Comparison of ENCODE assay signal across 1 cellular context in the genomic region with DNA sequence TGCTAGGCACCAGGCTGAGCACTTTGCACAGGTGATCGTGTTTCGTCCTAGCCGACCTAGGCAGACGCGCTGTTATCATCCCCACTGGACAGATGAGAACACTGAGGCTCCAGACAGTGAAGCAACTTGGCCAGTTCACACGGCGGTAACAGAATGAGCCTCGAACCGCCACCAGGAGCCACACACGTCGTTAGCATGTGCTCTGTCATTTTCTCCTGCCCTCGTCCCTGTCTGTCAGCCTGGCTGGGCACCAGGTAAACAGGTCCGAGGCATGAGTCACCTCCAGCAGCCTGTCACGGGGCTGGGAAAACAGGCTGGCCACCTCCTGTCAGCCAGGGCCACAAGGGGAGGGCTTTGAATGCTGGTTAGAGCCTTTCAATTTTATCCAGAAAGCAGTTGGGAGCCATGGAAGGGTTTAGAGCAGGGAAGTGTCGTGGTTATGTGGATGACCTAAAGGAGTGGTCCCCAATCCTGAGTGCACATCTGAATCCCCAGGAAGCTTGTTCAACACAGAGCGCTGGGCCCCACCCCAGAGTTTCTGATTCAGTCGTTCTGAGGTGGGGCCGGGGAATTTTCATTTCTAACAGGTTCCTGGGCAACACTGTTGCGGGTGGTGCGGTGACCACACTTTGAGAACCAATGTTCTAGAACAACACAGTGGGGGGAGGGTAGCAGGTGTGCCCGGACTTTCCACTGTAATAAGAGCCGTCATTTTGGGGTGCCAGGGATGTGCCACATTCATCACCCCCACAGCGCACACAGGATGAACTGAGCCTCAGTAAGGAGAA.
TF ChIP-seq lines count a peak whose summit lies in the region.

No MANE protein-coding gene starts in this region.

TF ChIP-seq in HepG2, 621 proteins besides CTCF, POLR2A, EP300 and RAD21 (continued from another document and continues in another):
- TF ChIP-seq ZNF292 (CRISPR knock-in tag; IDR thresholded peaks at IDR 0.05; ENCODE audit: borderline replicate concordance, low read depth) (peak; percentile 34; the same call in 1 of the 2 replicates), NAIF1 (CRISPR knock-in tag; IDR thresholded peaks at IDR 0.05; ENCODE audit: borderline replicate concordance) (no peak), ZNF343 (CRISPR knock-in tag; IDR thresholded peaks at IDR 0.05) (no peak), ZSCAN9 (CRISPR knock-in tag; IDR thresholded peaks at IDR 0.05; ENCODE audit: borderline replicate concordance) (peak; percentile 99), ZFP36L2 (CRISPR knock-in tag; IDR thresholded peaks at IDR 0.05) (peak; percentile 97), TCF7 (IDR thresholded peaks at IDR 0.05; ENCODE audit: low read depth) (no peak), PCBP2 (optimal IDR thresholded peaks at IDR 0.05; ENCODE audit: low read depth, low read length, poor library complexity, severe bottlenecking) (no peak), ZNF749 (CRISPR knock-in tag; IDR thresholded peaks at IDR 0.05; ENCODE audit: borderline replicate concordance) (no peak), ZSCAN30 (CRISPR knock-in tag; IDR thresholded peaks at IDR 0.05) (no peak), PLRG1 (conservative IDR thresholded peaks at IDR 0.05) (no peak), NFE2L1 (CRISPR knock-in tag; IDR thresholded peaks at IDR 0.05; ENCODE audit: borderline replicate concordance) (no peak), TOPORS (CRISPR knock-in tag; IDR thresholded peaks at IDR 0.05) (no peak), ZNF891 (CRISPR knock-in tag; IDR thresholded peaks at IDR 0.05) (no peak), ZNF644 (CRISPR knock-in tag; IDR thresholded peaks at IDR 0.05; ENCODE audit: low read depth) (0 out of 2 replicates have a peak, but pooled peaks have one; percentile 34), MED1 (CRISPR knock-in tag; IDR thresholded peaks at IDR 0.05) (peak; percentile 89), IRF2 (CRISPR knock-in tag; IDR thresholded peaks at IDR 0.05) (peak; percentile 95), TBP (CRISPR knock-in tag; IDR thresholded peaks at IDR 0.05) (no peak), ZNF83 (CRISPR knock-in tag; IDR thresholded peaks at IDR 0.05; ENCODE audit: borderline replicate concordance) (peak; percentile 81; the same call in 1 of the 2 replicates), ZNF883 (CRISPR knock-in tag; IDR thresholded peaks at IDR 0.05; ENCODE audit: not compliant biosample characterization) (peak; percentile 50), DPF2 (CRISPR knock-in tag; IDR thresholded peaks at IDR 0.05; ENCODE audit: borderline replicate concordance, low read depth) (0 out of 2 replicates have a peak, but pooled peaks have one; percentile 30), ZNF761 (CRISPR knock-in tag; conservative IDR thresholded peaks at IDR 0.05) (0 out of 2 replicates have a peak, but pooled peaks have one; percentile 35), SP5 (CRISPR knock-in tag; IDR thresholded peaks at IDR 0.05; ENCODE audit: borderline replicate concordance, low read depth) (0 out of 2 replicates have a peak, but pooled peaks have one; percentile 19), SAP130 (CRISPR knock-in tag; IDR thresholded peaks at IDR 0.05; ENCODE audit: low read depth) (peak; percentile 98), XRCC5 (optimal IDR thresholded peaks at IDR 0.05; ENCODE audit: low read length) (no peak), HOXD1 (CRISPR knock-in tag; IDR thresholded peaks at IDR 0.05) (peak; percentile 66; the same call in 1 of the 2 replicates), CREM (IDR thresholded peaks at IDR 0.05) (no peak), CREM (CRISPR knock-in tag; IDR thresholded peaks at IDR 0.05) (no peak), IRX3 (CRISPR knock-in tag; IDR thresholded peaks at IDR 0.05; ENCODE audit: borderline replicate concordance, low read depth) (no peak), ZNF614 (CRISPR knock-in tag; IDR thresholded peaks at IDR 0.05; ENCODE audit: borderline replicate concordance) (peak; percentile 87; the same call in 1 of the 2 replicates), SRSF1 (optimal IDR thresholded peaks at IDR 0.05; ENCODE audit: low read depth, low read length) (no peak), KAT8 (CRISPR knock-in tag; IDR thresholded peaks at IDR 0.05) (peak; percentile 81), ZFP41 (CRISPR knock-in tag; IDR thresholded peaks at IDR 0.05; ENCODE audit: borderline replicate concordance) (peak; percentile 90; the same call in 1 of the 2 replicates), ZNF383 (CRISPR knock-in tag; IDR thresholded peaks at IDR 0.05; ENCODE audit: borderline replicate concordance) (no peak), TP53 (CRISPR knock-in tag; conservative IDR thresholded peaks at IDR 0.05) (0 out of 2 replicates have a peak, but pooled peaks have one; percentile 64), ZNF556 (CRISPR knock-in tag; IDR thresholded peaks at IDR 0.05; ENCODE audit: borderline replicate concordance) (peak; percentile 53; the same call in 1 of the 2 replicates)
- TF ChIP-seq, protein P1, sequence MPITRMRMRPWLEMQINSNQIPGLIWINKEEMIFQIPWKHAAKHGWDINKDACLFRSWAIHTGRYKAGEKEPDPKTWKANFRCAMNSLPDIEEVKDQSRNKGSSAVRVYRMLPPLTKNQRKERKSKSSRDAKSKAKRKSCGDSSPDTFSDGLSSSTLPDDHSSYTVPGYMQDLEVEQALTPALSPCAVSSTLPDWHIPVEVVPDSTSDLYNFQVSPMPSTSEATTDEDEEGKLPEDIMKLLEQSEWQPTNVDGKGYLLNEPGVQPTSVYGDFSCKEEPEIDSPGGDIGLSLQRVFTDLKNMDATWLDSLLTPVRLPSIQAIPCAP (CRISPR knock-in tag; IDR thresholded peaks at IDR 0.05; ENCODE audit: low read depth) = 0 out of 2 replicates have a peak, but pooled peaks have one; percentile 41
- TF ChIP-seq, protein P2, sequence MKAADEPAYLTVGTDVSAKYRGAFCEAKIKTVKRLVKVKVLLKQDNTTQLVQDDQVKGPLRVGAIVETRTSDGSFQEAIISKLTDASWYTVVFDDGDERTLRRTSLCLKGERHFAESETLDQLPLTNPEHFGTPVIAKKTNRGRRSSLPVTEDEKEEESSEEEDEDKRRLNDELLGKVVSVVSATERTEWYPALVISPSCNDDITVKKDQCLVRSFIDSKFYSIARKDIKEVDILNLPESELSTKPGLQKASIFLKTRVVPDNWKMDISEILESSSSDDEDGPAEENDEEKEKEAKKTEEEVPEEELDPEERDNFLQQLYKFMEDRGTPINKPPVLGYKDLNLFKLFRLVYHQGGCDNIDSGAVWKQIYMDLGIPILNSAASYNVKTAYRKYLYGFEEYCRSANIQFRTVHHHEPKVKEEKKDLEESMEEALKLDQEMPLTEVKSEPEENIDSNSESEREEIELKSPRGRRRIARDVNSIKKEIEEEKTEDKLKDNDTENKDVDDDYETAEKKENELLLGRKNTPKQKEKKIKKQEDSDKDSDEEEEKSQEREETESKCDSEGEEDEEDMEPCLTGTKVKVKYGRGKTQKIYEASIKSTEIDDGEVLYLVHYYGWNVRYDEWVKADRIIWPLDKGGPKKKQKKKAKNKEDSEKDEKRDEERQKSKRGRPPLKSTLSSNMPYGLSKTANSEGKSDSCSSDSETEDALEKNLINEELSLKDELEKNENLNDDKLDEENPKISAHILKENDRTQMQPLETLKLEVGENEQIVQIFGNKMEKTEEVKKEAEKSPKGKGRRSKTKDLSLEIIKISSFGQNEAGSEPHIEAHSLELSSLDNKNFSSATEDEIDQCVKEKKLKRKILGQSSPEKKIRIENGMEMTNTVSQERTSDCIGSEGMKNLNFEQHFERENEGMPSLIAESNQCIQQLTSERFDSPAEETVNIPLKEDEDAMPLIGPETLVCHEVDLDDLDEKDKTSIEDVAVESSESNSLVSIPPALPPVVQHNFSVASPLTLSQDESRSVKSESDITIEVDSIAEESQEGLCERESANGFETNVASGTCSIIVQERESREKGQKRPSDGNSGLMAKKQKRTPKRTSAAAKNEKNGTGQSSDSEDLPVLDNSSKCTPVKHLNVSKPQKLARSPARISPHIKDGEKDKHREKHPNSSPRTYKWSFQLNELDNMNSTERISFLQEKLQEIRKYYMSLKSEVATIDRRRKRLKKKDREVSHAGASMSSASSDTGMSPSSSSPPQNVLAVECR (CRISPR knock-in tag; IDR thresholded peaks at IDR 0.05; ENCODE audit: borderline replicate concordance) = peak; percentile 49; the same call in 1 of the 2 replicates
- TF ChIP-seq, protein P3, sequence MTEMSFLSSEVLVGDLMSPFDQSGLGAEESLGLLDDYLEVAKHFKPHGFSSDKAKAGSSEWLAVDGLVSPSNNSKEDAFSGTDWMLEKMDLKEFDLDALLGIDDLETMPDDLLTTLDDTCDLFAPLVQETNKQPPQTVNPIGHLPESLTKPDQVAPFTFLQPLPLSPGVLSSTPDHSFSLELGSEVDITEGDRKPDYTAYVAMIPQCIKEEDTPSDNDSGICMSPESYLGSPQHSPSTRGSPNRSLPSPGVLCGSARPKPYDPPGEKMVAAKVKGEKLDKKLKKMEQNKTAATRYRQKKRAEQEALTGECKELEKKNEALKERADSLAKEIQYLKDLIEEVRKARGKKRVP (CRISPR knock-in tag; IDR thresholded peaks at IDR 0.05) = peak in 1 of 2 experiments; percentile 86; a peak in 2 of 4 replicates
- TF ChIP-seq, protein P4, sequence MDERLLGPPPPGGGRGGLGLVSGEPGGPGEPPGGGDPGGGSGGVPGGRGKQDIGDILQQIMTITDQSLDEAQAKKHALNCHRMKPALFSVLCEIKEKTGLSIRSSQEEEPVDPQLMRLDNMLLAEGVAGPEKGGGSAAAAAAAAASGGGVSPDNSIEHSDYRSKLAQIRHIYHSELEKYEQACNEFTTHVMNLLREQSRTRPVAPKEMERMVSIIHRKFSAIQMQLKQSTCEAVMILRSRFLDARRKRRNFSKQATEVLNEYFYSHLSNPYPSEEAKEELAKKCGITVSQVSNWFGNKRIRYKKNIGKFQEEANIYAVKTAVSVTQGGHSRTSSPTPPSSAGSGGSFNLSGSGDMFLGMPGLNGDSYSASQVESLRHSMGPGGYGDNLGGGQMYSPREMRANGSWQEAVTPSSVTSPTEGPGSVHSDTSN (CRISPR knock-in tag; IDR thresholded peaks at IDR 0.05) = peak; percentile 55; the same call in 1 of the 2 replicates
- TF ChIP-seq, protein P5, sequence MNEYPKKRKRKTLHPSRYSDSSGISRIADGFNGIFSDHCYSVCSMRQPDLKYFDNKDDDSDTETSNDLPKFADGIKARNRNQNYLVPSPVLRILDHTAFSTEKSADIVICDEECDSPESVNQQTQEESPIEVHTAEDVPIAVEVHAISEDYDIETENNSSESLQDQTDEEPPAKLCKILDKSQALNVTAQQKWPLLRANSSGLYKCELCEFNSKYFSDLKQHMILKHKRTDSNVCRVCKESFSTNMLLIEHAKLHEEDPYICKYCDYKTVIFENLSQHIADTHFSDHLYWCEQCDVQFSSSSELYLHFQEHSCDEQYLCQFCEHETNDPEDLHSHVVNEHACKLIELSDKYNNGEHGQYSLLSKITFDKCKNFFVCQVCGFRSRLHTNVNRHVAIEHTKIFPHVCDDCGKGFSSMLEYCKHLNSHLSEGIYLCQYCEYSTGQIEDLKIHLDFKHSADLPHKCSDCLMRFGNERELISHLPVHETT (CRISPR knock-in tag; conservative IDR thresholded peaks at IDR 0.05) = no peak; the same call in 1 of the 2 replicates
- TF ChIP-seq, protein P6, sequence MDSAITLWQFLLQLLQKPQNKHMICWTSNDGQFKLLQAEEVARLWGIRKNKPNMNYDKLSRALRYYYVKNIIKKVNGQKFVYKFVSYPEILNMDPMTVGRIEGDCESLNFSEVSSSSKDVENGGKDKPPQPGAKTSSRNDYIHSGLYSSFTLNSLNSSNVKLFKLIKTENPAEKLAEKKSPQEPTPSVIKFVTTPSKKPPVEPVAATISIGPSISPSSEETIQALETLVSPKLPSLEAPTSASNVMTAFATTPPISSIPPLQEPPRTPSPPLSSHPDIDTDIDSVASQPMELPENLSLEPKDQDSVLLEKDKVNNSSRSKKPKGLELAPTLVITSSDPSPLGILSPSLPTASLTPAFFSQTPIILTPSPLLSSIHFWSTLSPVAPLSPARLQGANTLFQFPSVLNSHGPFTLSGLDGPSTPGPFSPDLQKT (CRISPR knock-in tag; IDR thresholded peaks at IDR 0.05; ENCODE audit: borderline replicate concordance) = 0 out of 2 replicates have a peak, but pooled peaks have one; percentile 23
- TF ChIP-seq, protein P7, sequence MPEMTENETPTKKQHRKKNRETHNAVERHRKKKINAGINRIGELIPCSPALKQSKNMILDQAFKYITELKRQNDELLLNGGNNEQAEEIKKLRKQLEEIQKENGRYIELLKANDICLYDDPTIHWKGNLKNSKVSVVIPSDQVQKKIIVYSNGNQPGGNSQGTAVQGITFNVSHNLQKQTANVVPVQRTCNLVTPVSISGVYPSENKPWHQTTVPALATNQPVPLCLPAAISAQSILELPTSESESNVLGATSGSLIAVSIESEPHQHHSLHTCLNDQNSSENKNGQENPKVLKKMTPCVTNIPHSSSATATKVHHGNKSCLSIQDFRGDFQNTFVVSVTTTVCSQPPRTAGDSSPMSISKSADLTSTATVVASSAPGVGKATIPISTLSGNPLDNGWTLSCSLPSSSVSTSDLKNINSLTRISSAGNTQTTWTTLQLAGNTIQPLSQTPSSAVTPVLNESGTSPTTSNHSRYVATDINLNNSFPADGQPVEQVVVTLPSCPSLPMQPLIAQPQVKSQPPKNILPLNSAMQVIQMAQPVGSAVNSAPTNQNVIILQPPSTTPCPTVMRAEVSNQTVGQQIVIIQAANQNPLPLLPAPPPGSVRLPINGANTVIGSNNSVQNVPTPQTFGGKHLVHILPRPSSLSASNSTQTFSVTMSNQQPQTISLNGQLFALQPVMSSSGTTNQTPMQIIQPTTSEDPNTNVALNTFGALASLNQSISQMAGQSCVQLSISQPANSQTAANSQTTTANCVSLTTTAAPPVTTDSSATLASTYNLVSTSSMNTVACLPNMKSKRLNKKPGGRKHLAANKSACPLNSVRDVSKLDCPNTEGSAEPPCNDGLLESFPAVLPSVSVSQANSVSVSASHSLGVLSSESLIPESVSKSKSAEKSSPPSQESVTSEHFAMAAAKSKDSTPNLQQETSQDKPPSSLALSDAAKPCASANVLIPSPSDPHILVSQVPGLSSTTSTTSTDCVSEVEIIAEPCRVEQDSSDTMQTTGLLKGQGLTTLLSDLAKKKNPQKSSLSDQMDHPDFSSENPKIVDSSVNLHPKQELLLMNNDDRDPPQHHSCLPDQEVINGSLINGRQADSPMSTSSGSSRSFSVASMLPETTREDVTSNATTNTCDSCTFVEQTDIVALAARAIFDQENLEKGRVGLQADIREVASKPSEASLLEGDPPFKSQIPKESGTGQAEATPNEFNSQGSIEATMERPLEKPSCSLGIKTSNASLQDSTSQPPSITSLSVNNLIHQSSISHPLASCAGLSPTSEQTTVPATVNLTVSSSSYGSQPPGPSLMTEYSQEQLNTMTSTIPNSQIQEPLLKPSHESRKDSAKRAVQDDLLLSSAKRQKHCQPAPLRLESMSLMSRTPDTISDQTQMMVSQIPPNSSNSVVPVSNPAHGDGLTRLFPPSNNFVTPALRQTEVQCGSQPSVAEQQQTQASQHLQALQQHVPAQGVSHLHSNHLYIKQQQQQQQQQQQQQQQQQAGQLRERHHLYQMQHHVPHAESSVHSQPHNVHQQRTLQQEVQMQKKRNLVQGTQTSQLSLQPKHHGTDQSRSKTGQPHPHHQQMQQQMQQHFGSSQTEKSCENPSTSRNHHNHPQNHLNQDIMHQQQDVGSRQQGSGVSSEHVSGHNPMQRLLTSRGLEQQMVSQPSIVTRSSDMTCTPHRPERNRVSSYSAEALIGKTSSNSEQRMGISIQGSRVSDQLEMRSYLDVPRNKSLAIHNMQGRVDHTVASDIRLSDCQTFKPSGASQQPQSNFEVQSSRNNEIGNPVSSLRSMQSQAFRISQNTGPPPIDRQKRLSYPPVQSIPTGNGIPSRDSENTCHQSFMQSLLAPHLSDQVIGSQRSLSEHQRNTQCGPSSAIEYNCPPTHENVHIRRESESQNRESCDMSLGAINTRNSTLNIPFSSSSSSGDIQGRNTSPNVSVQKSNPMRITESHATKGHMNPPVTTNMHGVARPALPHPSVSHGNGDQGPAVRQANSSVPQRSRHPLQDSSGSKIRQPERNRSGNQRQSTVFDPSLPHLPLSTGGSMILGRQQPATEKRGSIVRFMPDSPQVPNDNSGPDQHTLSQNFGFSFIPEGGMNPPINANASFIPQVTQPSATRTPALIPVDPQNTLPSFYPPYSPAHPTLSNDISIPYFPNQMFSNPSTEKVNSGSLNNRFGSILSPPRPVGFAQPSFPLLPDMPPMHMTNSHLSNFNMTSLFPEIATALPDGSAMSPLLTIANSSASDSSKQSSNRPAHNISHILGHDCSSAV (CRISPR knock-in tag; IDR thresholded peaks at IDR 0.05; ENCODE audit: borderline replicate concordance) = no peak
